1 cellular context compared by ENCODE assay signal in genomic region chr1:203038891-203039608, GRCh38.
TF ChIP-seq lines count a peak whose summit lies in the region.

No MANE protein-coding gene starts in this region.

TF ChIP-seq in WTC11, 78 proteins besides CTCF, POLR2A, EP300 and RAD21 (continued from another document):
- TF ChIP-seq HMGXB4 (CRISPR knock-in tag; IDR thresholded peaks at IDR 0.05) = no peak
- TF ChIP-seq NFE2L1 (CRISPR knock-in tag; IDR thresholded peaks at IDR 0.05) = no peak
- no peak for TF ChIP-seq ERG (CRISPR knock-in tag; IDR thresholded peaks at IDR 0.05)
- no peak for TF ChIP-seq PRRX2 (CRISPR knock-in tag; IDR thresholded peaks at IDR 0.05)
- no peak for TF ChIP-seq GRHL2 (CRISPR knock-in tag; IDR thresholded peaks at IDR 0.05; ENCODE audit: insufficient replicate concordance, severe bottlenecking)
- no peak for TF ChIP-seq AFF4 (CRISPR knock-in tag; IDR thresholded peaks at IDR 0.05; ENCODE audit: borderline replicate concordance)
- no peak for TF ChIP-seq SOX15 (CRISPR knock-in tag; IDR thresholded peaks at IDR 0.05)
- TF ChIP-seq ZNF138 (CRISPR knock-in tag; conservative IDR thresholded peaks at IDR 0.05) = no peak
- TF ChIP-seq OVOL2 (CRISPR knock-in tag; IDR thresholded peaks at IDR 0.05; ENCODE audit: borderline replicate concordance) = no peak
